In the genomic region with DNA sequence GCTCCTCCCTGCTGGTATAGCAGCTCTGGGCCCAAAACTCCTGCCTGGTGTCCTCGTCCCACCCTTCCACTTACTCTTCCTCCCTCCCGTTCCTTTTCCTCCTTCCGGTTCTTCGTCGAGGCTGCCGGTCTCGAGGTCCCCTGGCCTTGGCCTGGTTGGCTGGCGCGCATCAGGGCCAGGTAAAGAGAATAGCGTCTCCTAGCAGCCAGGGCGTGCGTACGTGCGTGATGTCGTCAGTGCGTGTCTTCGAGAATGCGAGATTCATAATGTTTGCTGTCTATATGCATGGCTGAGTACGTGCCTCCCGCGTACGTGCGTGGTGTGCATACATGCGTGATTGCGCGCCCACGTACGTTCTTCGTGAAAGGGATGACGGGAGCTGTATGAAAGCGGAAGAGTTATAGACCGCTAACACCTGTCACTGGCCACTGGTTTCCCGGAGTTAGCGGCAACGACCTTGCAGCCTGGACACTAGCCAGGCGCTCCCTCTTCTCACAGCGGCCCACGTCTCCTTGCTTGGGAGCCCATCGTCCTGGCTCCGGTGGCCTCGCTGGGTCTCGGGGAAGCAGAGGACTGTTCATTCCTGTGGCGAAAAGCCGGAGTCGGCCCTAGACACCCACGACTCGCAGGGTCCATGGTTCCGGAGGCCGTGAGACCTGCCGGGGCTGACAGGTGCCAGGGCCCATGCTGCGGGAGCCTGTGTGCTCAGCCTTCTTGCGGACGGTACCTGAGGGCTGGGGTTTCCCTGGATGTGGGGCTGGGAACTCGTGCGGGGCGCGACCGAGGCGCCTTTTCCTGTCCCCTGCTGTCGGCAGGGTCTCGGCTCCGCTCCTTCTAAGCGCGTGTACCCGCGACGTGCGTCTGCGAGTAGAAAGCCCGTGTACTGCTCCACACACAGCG, we compare ENCODE assay signal across 8 cellular contexts. TPM values are rescaled to one million over a fixed set of nuclear protein-coding genes. Genes with fewer than 3 reads are reported as not detected.
A peak's percentile ranks its signal among the peaks of the same experiment; 100 is the strongest.
DNase-seq lines count a peak whose midpoint lies in the region; ATAC-seq, FAIRE-seq and TF ChIP-seq lines count a peak whose summit lies in the region.

TSS of gene EOLA1 (plus strand) at position 392 of the 900 bp plus-strand sequence. CDS start 4,619 bp downstream, outside the sequence.

- POLR2A ChIA-PET in BJ (lab: Charles Lee): no interaction called here

- peak; percentile 97 for FAIRE-seq in colon (lab: Jason Lieb, UNC)

- no peaks in the 10 kb centered on the region for H3K9me3 ChIP-seq in left lung

- DNase-seq in BJ (ENCODE audit: low read depth) (peak; percentile 76), NCI-H526 (lab: John Stamatoyannopoulos, UW) (peak; percentile 92 to 94), left lung (peak; percentile 93)
- DNase-seq in activated CD4-positive, alpha-beta T cell treated with anti-CD3 and anti-CD28 coated beads, Interleukin-2, amount 10 ng/mL, durations not matched to agents 24 days and 14 days: peak; percentile 93
- peak; percentile 85 for DNase-seq in stimulated activated CD4-positive, alpha-beta T cell treated with anti-CD3 and anti-CD28 coated beads, Interleukin-2, amount 100 ng/mL, for 4 hours (ENCODE audit: low read depth)

- H3K36me3 Mint-ChIP-seq in activated CD4-positive, alpha-beta T cell treated with anti-CD3 and anti-CD28 coated beads, Interleukin-2, amount 10 ng/mL, durations not matched to agents 24 days and 14 days (ENCODE audit: low read depth): peaks cover 6% of the 10 kb centered on the region

- H3K36me3 ChIP-seq in BJ (ENCODE audit: control insufficient read depth, insufficient read depth, low read length): no peaks in the 10 kb centered on the region
- no peaks in the 10 kb centered on the region for H3K36me3 ChIP-seq in left lung

- H3K4me3 Mint-ChIP-seq in activated CD4-positive, alpha-beta T cell treated with anti-CD3 and anti-CD28 coated beads, Interleukin-2, amount 10 ng/mL, durations not matched to agents 24 days and 14 days: peak within 1 kb of the TSS; percentile 100

- ATAC-seq in GM19324 (IDR thresholded peaks at IDR 0.05; ENCODE audit: low FRiP score, unreplicated experiment): peak; percentile 84
- ATAC-seq in HG03460 (IDR thresholded peaks at IDR 0.05; ENCODE audit: unreplicated experiment): peak; percentile 75
- peak; percentile 62 for ATAC-seq in left lung

- no peaks in the 10 kb centered on the region for H3K27me3 ChIP-seq in BJ (ENCODE audit: control insufficient read depth, insufficient read depth, low read length)
- no peaks in the 10 kb centered on the region for H3K27me3 ChIP-seq in left lung

- H3K4me1 ChIP-seq in left lung: peaks cover 0 to 5% of the 10 kb centered on the region in 2 donors

- no peak for TF ChIP-seq CTCF in BJ (IDR thresholded peaks at IDR 0.05; ENCODE audit: insufficient read depth, low read depth, low read length)
- no peak for TF ChIP-seq CTCF in left lung (IDR thresholded peaks at IDR 0.05)

- intact Hi-C loops in activated CD4-positive, alpha-beta T cell treated with anti-CD3 and anti-CD28 coated beads, Interleukin-2, amount 10 ng/mL, durations not matched to agents 24 days and 14 days (cut with micrococcal nuclease): loop anchor here (5.0 kb wide), 1 partner anchor 1026 kb away; the partner anchor contains the start of gene MTM1
- intact Hi-C loops in left lung (cut with DNase I): no loop called here

- CTCF ChIA-PET in BJ (lab: Yijun Ruan, JAX): interaction anchor here (1.3 to 2.3 kb wide), 2 partner anchors 12 to 29 kb away, joined by 3 to 7 read pairs; no protein-coding TSS in a partner anchor

- H3K4me3 ChIP-seq in BJ (ENCODE audit: low read depth, low read length) (peak within 1 kb of the TSS; percentile 89), left lung (peak within 1 kb of the TSS; percentile 53 to 67)

- peak within 1 kb of the TSS; percentile 88 to 93 for H3K27ac ChIP-seq in left lung

- peak within 1 kb of the TSS; percentile 100 for H3K27ac Mint-ChIP-seq in activated CD4-positive, alpha-beta T cell treated with anti-CD3 and anti-CD28 coated beads, Interleukin-2, amount 10 ng/mL, durations not matched to agents 24 days and 14 days

- H3K27me3 Mint-ChIP-seq in activated CD4-positive, alpha-beta T cell treated with anti-CD3 and anti-CD28 coated beads, Interleukin-2, amount 10 ng/mL, durations not matched to agents 24 days and 14 days: no peaks in the 10 kb centered on the region

- peaks cover 14% of the 10 kb centered on the region for H3K4me1 Mint-ChIP-seq in activated CD4-positive, alpha-beta T cell treated with anti-CD3 and anti-CD28 coated beads, Interleukin-2, amount 10 ng/mL, durations not matched to agents 24 days and 14 days

- H3K9me3 Mint-ChIP-seq in activated CD4-positive, alpha-beta T cell treated with anti-CD3 and anti-CD28 coated beads, Interleukin-2, amount 10 ng/mL, durations not matched to agents 24 days and 14 days: no peaks in the 10 kb centered on the region

RNA-seq across cellular contexts. Expression of gene EOLA1, which starts in this region (rescaled TPM):
- 18.2 and 18.8 TPM in 2 replicates for polyA plus RNA-seq in BJ (2011; rRNA removed)
- polyA minus RNA-seq in BJ (2011; rRNA and poly(A)+ RNA removed): 7.9 and 9.7 TPM in 2 replicates
- 24.8 and 28.6 TPM in 2 replicates for total RNA-seq in activated CD4-positive, alpha-beta T cell treated with anti-CD3 and anti-CD28 coated beads, Interleukin-2, amount 10 ng/mL, durations not matched to agents 24 days and 14 days
- 10 to 100 TPM; 16.0 to 18.7 TPM for total RNA-seq in left lung

Comparison
In these comparisons a context has a peak if more than half of its experiments do, and no peak if none do; other contexts are left out.
1. Peak in every context shown above with its lines: DNase-seq, ATAC-seq, H3K4me3 ChIP-seq and H3K27ac ChIP-seq.